Comparison of ENCODE assay signal across 19 cellular contexts in the genomic region with DNA sequence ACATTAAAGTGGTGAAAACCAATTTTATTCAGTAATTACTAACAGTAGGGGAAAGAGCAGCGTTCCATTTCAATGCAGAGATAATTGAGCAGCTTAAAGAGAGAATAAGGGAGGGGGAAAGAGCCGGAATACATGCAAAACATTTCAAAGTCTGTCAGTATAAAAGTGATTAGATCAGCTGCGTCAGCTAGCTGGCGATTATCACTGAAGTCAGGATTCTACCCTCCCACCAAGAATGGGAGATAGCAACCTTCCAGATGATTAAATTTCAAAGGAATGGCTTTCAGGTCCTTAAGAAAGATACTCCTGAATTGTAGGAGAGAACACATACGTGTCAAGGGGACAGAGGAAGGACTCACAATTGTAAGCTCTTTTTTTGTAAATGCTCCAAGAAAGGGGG.
"Had no signal": no experiment of that assay in that cellular context is flagged by ENCODE, and none has a peak within 500 bp of the region (broad histone marks: within the 10 kb centered on the region; RNA-seq: fewer than 3 reads in every experiment).

No MANE protein-coding gene starts in this region.

- H3K4me3 Mint-ChIP-seq: activated CD8-positive, alpha-beta memory T cell treated with anti-CD3 and anti-CD28 coated beads, Interleukin-2, amount 10 ng/mL, durations not matched to agents 7 days and 5 days; central memory CD8-positive, alpha-beta T cell; T-helper 17 cell had no signal

- H3K36me3 ChIP-seq: sigmoid colon, suprapubic skin, upper lobe of right lung had no signal

- H3K27ac ChIP-seq: epithelial cell of prostate, sigmoid colon, suprapubic skin, upper lobe of right lung had no signal

- H3K4me3 ChIP-seq: sigmoid colon, suprapubic skin, upper lobe of right lung had no signal

- ATAC-seq: activated CD8-positive, alpha-beta memory T cell treated with anti-CD3 and anti-CD28 coated beads, Interleukin-2, amount 10 ng/mL, durations not matched to agents 7 days and 5 days; SK-N-SH treated with all-trans-retinoic acid at 6 μM for 48 hours; stimulated activated naive CD8-positive, alpha-beta T cell treated with anti-CD3 and anti-CD28 coated beads, Interleukin-15, Interleukin-2, amounts not matched to agents 100 U/mL and 50 U/mL, for 24 hours; T-helper 17 cell; upper lobe of right lung had no signal

- DNase-seq: activated CD4-positive, alpha-beta T cell treated with anti-CD3 and anti-CD28 coated beads, Interleukin-2, amount 50 U/mL, for 48 hours; activated CD4-positive, CD25-positive, alpha-beta regulatory T cell treated with anti-CD3 and anti-CD28 coated beads, Interleukin-2, amount 50 U/mL, for 72 hours; activated CD8-positive, alpha-beta memory T cell treated with anti-CD3 and anti-CD28 coated beads, Interleukin-2, amount 10 ng/mL, durations not matched to agents 7 days and 5 days; activated naive CD4-positive, alpha-beta T cell treated with Interleukin-2 at 50 U/mL for 16 hours; activated T-cell treated with anti-CD3 and anti-CD28 coated beads, Interleukin-2, amount 50 U/mL, for 48 hours; cortex of kidney; effector CD8-positive, alpha-beta T cell; hippocampal formation; kidney glomerular epithelial cell; sigmoid colon; stimulated activated CD4-positive, alpha-beta T cell treated with anti-CD3 and anti-CD28 coated beads, Interleukin-12 subunit alpha, Interleukin-12 subunit beta, amount 100 ng/mL, for 4 hours; stimulated activated CD4-positive, alpha-beta T cell treated with anti-CD3 and anti-CD28 coated beads, Interleukin-2, amount 100 ng/mL, for 48 hours; stimulated activated naive CD8-positive, alpha-beta T cell treated with anti-CD3 and anti-CD28 coated beads, Interleukin-15, Interleukin-2, amounts not matched to agents 100 U/mL and 50 U/mL, for 24 hours; T-helper 17 cell; upper lobe of right lung had no signal

- H3K27ac Mint-ChIP-seq: activated CD8-positive, alpha-beta memory T cell treated with anti-CD3 and anti-CD28 coated beads, Interleukin-2, amount 10 ng/mL, durations not matched to agents 7 days and 5 days; T-helper 17 cell had no signal

- H3K27me3 Mint-ChIP-seq: activated CD8-positive, alpha-beta memory T cell treated with anti-CD3 and anti-CD28 coated beads, Interleukin-2, amount 10 ng/mL, durations not matched to agents 7 days and 5 days; central memory CD8-positive, alpha-beta T cell; T-helper 17 cell had no signal

- H3K4me1 Mint-ChIP-seq: central memory CD8-positive, alpha-beta T cell had no signal

- H3K9me3 ChIP-seq: suprapubic skin, upper lobe of right lung had no signal

- H3K27me3 ChIP-seq: sigmoid colon, suprapubic skin, upper lobe of right lung had no signal
